Comparison of ENCODE assay signal across 1 cellular context in the genomic region with DNA sequence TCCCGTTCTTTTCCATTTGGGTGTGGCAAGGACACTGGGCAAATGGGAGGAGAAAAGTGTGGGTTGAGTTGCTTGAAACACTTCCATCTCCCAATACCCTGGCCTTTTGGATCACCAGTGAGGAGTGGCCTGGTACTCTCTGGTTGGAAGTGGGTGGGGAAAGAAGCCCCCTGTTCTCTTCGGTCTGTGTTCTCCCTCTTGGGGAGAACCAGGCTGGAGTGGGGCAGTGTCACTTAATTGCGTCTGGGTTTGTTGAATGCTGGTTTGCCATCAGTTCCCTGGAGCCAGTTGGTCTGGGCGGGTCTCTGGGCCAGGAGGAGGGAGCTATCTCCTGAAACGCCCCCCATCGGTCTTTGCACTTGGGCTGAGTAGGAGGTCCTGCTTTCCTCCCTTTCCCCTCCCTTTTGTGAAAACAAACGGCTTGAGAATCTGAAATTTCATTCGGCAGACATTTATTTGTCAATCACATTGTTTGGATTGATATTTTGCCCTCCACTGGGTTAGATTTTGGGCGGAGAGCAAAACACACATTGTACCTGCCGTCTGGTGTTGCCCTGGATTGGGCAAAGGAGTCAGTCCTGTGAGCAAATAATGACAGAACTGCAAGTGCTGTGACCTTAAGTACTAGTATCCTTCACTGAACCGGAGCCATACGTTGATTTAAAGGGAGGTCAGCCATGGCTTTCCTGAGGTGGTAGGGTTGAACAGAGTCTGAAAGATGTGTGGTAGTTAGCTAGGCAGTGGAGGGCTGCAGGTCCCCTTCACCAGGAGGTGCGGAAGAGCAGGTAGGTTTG.
TF ChIP-seq lines count a peak whose summit lies in the region.

No MANE protein-coding gene starts in this region.

TF ChIP-seq in HepG2, 621 proteins besides CTCF, POLR2A, EP300 and RAD21 (continued from another document and continues in another):
- TF ChIP-seq ZNF350 (CRISPR knock-in tag; IDR thresholded peaks at IDR 0.05; ENCODE audit: borderline replicate concordance, low read depth) (0 out of 2 replicates have a peak, but pooled peaks have one; percentile 14), ZNF143 (CRISPR knock-in tag; IDR thresholded peaks at IDR 0.05) (0 out of 2 replicates have a peak, but pooled peaks have one; percentile 44), ZNF225 (CRISPR knock-in tag; IDR thresholded peaks at IDR 0.05) (no peak), KAT7 (CRISPR knock-in tag; IDR thresholded peaks at IDR 0.05; ENCODE audit: borderline replicate concordance) (peak; percentile 37; the same call in 1 of the 2 replicates), PPARG (CRISPR knock-in tag; conservative IDR thresholded peaks at IDR 0.05) (no peak), GTF3A (CRISPR knock-in tag; conservative IDR thresholded peaks at IDR 0.05) (no peak), GLI4 (CRISPR knock-in tag; IDR thresholded peaks at IDR 0.05; ENCODE audit: borderline replicate concordance) (no peak), RXRB (CRISPR knock-in tag; IDR thresholded peaks at IDR 0.05; ENCODE audit: borderline replicate concordance) (no peak), TARDBP (CRISPR knock-in tag; IDR thresholded peaks at IDR 0.05) (0 out of 2 replicates have a peak, but pooled peaks have one; percentile 13), SNAI1 (CRISPR knock-in tag; IDR thresholded peaks at IDR 0.05; ENCODE audit: borderline replicate concordance) (peak; percentile 2; the same call in 1 of the 2 replicates), ZNF816 (CRISPR knock-in tag; IDR thresholded peaks at IDR 0.05; ENCODE audit: borderline replicate concordance) (peak; percentile 34; the same call in 1 of the 2 replicates), ZBTB7A (CRISPR knock-in tag; IDR thresholded peaks at IDR 0.05) (no peak), ZNF331 (CRISPR knock-in tag; IDR thresholded peaks at IDR 0.05) (no peak), PCBP2 (optimal IDR thresholded peaks at IDR 0.05; ENCODE audit: low read depth, low read length, poor library complexity, severe bottlenecking) (no peak), MXD4 (CRISPR knock-in tag; IDR thresholded peaks at IDR 0.05) (0 out of 2 replicates have a peak, but pooled peaks have one; percentile 36), SAFB2 (CRISPR knock-in tag; IDR thresholded peaks at IDR 0.05; ENCODE audit: borderline replicate concordance, low read depth) (peak; percentile 19; the same call in 1 of the 2 replicates), ISL2 (CRISPR knock-in tag; IDR thresholded peaks at IDR 0.05) (0 out of 2 replicates have a peak, but pooled peaks have one; percentile 30), AKAP8 (CRISPR knock-in tag; IDR thresholded peaks at IDR 0.05) (0 out of 2 replicates have a peak, but pooled peaks have one; percentile 17), NCOR1 (IDR thresholded peaks at IDR 0.05; ENCODE audit: borderline replicate concordance, low read length) (peak; percentile 31; the same call in 1 of the 2 replicates), CREB1 (IDR thresholded peaks at IDR 0.05) (no peak), CREB1 (CRISPR knock-in tag; IDR thresholded peaks at IDR 0.05) (peak; percentile 40; the same call in 1 of the 2 replicates), JUN (CRISPR knock-in tag; IDR thresholded peaks at IDR 0.05) (no peak)
- TF ChIP-seq, protein P1, sequence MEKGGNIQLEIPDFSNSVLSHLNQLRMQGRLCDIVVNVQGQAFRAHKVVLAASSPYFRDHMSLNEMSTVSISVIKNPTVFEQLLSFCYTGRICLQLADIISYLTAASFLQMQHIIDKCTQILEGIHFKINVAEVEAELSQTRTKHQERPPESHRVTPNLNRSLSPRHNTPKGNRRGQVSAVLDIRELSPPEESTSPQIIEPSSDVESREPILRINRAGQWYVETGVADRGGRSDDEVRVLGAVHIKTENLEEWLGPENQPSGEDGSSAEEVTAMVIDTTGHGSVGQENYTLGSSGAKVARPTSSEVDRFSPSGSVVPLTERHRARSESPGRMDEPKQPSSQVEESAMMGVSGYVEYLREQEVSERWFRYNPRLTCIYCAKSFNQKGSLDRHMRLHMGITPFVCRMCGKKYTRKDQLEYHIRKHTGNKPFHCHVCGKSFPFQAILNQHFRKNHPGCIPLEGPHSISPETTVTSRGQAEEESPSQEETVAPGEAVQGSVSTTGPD (CRISPR knock-in tag; IDR thresholded peaks at IDR 0.05): no peak
- TF ChIP-seq, protein P2, sequence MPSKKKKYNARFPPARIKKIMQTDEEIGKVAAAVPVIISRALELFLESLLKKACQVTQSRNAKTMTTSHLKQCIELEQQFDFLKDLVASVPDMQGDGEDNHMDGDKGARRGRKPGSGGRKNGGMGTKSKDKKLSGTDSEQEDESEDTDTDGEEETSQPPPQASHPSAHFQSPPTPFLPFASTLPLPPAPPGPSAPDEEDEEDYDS (CRISPR knock-in tag; IDR thresholded peaks at IDR 0.05): peak; percentile 42; the same call in 1 of the 2 replicates
- TF ChIP-seq, protein P3, sequence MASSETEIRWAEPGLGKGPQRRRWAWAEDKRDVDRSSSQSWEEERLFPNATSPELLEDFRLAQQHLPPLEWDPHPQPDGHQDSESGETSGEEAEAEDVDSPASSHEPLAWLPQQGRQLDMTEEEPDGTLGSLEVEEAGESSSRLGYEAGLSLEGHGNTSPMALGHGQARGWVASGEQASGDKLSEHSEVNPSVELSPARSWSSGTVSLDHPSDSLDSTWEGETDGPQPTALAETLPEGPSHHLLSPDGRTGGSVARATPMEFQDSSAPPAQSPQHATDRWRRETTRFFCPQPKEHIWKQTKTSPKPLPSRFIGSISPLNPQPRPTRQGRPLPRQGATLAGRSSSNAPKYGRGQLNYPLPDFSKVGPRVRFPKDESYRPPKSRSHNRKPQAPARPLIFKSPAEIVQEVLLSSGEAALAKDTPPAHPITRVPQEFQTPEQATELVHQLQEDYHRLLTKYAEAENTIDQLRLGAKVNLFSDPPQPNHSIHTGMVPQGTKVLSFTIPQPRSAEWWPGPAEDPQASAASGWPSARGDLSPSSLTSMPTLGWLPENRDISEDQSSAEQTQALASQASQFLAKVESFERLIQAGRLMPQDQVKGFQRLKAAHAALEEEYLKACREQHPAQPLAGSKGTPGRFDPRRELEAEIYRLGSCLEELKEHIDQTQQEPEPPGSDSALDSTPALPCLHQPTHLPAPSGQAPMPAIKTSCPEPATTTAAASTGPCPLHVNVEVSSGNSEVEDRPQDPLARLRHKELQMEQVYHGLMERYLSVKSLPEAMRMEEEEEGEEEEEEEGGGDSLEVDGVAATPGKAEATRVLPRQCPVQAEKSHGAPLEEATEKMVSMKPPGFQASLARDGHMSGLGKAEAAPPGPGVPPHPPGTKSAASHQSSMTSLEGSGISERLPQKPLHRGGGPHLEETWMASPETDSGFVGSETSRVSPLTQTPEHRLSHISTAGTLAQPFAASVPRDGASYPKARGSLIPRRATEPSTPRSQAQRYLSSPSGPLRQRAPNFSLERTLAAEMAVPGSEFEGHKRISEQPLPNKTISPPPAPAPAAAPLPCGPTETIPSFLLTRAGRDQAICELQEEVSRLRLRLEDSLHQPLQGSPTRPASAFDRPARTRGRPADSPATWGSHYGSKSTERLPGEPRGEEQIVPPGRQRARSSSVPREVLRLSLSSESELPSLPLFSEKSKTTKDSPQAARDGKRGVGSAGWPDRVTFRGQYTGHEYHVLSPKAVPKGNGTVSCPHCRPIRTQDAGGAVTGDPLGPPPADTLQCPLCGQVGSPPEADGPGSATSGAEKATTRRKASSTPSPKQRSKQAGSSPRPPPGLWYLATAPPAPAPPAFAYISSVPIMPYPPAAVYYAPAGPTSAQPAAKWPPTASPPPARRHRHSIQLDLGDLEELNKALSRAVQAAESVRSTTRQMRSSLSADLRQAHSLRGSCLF (CRISPR knock-in tag; IDR thresholded peaks at IDR 0.05; ENCODE audit: borderline replicate concordance): no peak
- TF ChIP-seq, protein P4, sequence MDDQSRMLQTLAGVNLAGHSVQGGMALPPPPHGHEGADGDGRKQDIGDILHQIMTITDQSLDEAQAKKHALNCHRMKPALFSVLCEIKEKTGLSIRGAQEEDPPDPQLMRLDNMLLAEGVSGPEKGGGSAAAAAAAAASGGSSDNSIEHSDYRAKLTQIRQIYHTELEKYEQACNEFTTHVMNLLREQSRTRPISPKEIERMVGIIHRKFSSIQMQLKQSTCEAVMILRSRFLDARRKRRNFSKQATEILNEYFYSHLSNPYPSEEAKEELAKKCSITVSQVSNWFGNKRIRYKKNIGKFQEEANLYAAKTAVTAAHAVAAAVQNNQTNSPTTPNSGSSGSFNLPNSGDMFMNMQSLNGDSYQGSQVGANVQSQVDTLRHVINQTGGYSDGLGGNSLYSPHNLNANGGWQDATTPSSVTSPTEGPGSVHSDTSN (CRISPR knock-in tag; IDR thresholded peaks at IDR 0.05; ENCODE audit: borderline replicate concordance): no peak
- TF ChIP-seq, protein P5, sequence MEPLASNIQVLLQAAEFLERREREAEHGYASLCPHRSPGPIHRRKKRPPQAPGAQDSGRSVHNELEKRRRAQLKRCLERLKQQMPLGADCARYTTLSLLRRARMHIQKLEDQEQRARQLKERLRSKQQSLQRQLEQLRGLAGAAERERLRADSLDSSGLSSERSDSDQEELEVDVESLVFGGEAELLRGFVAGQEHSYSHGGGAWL (CRISPR knock-in tag; IDR thresholded peaks at IDR 0.05): no peak
- TF ChIP-seq, protein P6, sequence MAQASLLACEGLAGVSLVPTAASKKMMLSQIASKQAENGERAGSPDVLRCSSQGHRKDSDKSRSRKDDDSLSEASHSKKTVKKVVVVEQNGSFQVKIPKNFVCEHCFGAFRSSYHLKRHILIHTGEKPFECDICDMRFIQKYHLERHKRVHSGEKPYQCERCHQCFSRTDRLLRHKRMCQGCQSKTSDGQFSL (CRISPR knock-in tag; IDR thresholded peaks at IDR 0.05): 0 out of 2 replicates have a peak, but pooled peaks have one; percentile 20
- TF ChIP-seq, protein P7, sequence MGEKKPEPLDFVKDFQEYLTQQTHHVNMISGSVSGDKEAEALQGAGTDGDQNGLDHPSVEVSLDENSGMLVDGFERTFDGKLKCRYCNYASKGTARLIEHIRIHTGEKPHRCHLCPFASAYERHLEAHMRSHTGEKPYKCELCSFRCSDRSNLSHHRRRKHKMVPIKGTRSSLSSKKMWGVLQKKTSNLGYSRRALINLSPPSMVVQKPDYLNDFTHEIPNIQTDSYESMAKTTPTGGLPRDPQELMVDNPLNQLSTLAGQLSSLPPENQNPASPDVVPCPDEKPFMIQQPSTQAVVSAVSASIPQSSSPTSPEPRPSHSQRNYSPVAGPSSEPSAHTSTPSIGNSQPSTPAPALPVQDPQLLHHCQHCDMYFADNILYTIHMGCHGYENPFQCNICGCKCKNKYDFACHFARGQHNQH (CRISPR knock-in tag; IDR thresholded peaks at IDR 0.05): no peak; the same call in 1 of the 2 replicates
- TF ChIP-seq, protein P8, sequence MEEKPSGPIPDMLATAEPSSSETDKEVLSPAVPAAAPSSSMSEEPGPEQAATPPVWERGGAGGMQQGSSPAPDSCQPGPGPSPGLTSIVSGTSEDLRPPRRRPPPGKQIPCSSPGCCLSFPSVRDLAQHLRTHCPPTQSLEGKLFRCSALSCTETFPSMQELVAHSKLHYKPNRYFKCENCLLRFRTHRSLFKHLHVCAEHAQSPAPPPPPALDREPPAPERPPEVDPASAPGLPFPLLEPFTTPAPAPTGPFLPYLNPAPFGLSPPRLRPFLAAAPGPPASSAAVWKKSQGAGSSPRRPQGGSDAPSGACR (CRISPR knock-in tag; IDR thresholded peaks at IDR 0.05): peak; percentile 67; the same call in 1 of the 2 replicates
- TF ChIP-seq, protein P9, sequence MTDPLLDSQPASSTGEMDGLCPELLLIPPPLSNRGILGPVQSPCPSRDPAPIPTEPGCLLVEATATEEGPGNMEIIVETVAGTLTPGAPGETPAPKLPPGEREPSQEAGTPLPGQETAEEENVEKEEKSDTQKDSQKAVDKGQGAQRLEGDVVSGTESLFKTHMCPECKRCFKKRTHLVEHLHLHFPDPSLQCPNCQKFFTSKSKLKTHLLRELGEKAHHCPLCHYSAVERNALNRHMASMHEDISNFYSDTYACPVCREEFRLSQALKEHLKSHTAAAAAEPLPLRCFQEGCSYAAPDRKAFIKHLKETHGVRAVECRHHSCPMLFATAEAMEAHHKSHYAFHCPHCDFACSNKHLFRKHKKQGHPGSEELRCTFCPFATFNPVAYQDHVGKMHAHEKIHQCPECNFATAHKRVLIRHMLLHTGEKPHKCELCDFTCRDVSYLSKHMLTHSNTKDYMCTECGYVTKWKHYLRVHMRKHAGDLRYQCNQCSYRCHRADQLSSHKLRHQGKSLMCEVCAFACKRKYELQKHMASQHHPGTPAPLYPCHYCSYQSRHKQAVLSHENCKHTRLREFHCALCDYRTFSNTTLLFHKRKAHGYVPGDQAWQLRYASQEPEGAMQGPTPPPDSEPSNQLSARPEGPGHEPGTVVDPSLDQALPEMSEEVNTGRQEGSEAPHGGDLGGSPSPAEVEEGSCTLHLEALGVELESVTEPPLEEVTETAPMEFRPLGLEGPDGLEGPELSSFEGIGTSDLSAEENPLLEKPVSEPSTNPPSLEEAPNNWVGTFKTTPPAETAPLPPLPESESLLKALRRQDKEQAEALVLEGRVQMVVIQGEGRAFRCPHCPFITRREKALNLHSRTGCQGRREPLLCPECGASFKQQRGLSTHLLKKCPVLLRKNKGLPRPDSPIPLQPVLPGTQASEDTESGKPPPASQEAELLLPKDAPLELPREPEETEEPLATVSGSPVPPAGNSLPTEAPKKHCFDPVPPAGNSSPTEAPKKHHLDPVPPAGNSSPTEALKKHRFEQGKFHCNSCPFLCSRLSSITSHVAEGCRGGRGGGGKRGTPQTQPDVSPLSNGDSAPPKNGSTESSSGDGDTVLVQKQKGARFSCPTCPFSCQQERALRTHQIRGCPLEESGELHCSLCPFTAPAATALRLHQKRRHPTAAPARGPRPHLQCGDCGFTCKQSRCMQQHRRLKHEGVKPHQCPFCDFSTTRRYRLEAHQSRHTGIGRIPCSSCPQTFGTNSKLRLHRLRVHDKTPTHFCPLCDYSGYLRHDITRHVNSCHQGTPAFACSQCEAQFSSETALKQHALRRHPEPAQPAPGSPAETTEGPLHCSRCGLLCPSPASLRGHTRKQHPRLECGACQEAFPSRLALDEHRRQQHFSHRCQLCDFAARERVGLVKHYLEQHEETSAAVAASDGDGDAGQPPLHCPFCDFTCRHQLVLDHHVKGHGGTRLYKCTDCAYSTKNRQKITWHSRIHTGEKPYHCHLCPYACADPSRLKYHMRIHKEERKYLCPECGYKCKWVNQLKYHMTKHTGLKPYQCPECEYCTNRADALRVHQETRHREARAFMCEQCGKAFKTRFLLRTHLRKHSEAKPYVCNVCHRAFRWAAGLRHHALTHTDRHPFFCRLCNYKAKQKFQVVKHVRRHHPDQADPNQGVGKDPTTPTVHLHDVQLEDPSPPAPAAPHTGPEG (CRISPR knock-in tag; IDR thresholded peaks at IDR 0.05): no peak
- TF ChIP-seq, protein P10, sequence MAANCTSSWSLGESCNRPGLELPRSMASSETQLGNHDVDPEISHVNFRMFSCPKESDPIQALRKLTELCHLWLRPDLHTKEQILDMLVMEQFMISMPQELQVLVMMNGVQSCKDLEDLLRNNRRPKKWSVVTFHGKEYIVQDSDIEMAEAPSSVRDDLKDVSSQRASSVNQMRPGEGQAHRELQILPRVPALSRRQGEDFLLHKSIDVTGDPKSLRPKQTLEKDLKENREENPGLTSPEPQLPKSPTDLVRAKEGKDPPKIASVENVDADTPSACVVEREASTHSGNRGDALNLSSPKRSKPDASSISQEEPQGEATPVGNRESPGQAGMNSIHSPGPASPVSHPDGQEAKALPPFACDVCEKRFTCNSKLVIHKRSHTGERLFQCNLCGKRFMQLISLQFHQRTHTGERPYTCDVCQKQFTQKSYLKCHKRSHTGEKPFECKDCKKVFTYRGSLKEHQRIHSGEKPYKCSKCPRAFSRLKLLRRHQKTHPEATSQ (CRISPR knock-in tag; IDR thresholded peaks at IDR 0.05; ENCODE audit: borderline replicate concordance): no peak
